Comparison of ENCODE assay signal across 21 cellular contexts in genomic region chr1:115077286-115077983, GRCh38. TPM values are rescaled to one million over a fixed set of nuclear protein-coding genes. Genes with fewer than 3 reads are reported as not detected.
A peak's percentile ranks its signal among the peaks of the same experiment; 100 is the strongest.
DNase-seq lines count a peak whose midpoint lies in the region; ATAC-seq, FAIRE-seq and TF ChIP-seq lines count a peak whose summit lies in the region.
"Had no signal": no experiment of that assay in that cellular context is flagged by ENCODE, and none has a peak within 500 bp of the region (broad histone marks: within the 10 kb centered on the region; RNA-seq: fewer than 3 reads in every experiment).

No MANE protein-coding gene starts in this region.

- FAIRE-seq in GM12892 (lab: Jason Lieb, UNC) (no peak), frontal cortex (lab: Jason Lieb, UNC) (no peak)
- FAIRE-seq: K562 had no signal

- TF ChIP-seq POLR2A in GM12892 (IDR thresholded peaks at IDR 0.05; ENCODE audit: low read depth, low read length): no peak

- H3K4me3 ChIP-seq in ascending aorta (no peak overlapping the region), stomach smooth muscle (ENCODE audit: low read length in 2 of 2) (no peak overlapping the region)
- H3K4me3 ChIP-seq: HAP-1, K562, Peyer's patch had no signal

- H3K4me1 ChIP-seq in ascending aorta: peaks cover 6 to 41% of the 10 kb centered on the region in 2 donors
- H3K4me1 ChIP-seq in stomach smooth muscle (ENCODE audit: control insufficient read depth, insufficient read depth, low read length): peaks cover 53% of the 10 kb centered on the region
- H3K4me1 ChIP-seq: BE2C, Caco-2, HAP-1 had no signal

- H3K27me3 ChIP-seq in ascending aorta: no peaks in the 10 kb centered on the region
- no peaks in the 10 kb centered on the region for H3K27me3 ChIP-seq in stomach smooth muscle (ENCODE audit: control insufficient read depth in 1 of 2, insufficient read depth in 2 of 2, low read length in 2 of 2)
- H3K27me3 ChIP-seq: BE2C, Peyer's patch had no signal

- TF ChIP-seq CTCF in ascending aorta (IDR thresholded peaks at IDR 0.05): no peak

- no peaks in the 10 kb centered on the region for H3K9me3 ChIP-seq in ascending aorta
- H3K9me3 ChIP-seq in stomach smooth muscle (ENCODE audit: control insufficient read depth in 2 of 2, low read length in 2 of 2): no peaks in the 10 kb centered on the region
- H3K9me3 ChIP-seq: BE2C, Caco-2, HAP-1, Peyer's patch had no signal

- peaks cover 0 to 7% of the 10 kb centered on the region in 2 donors for H3K36me3 ChIP-seq in ascending aorta
- peaks cover 3 to 6% of the 10 kb centered on the region in 2 donors for H3K36me3 ChIP-seq in stomach smooth muscle (ENCODE audit: control insufficient read depth in 2 of 2, insufficient read depth in 2 of 2, low read length in 2 of 2)
- H3K36me3 ChIP-seq: BE2C, HAP-1, Peyer's patch had no signal

- DNase-seq in DMS 273 (lab: John Stamatoyannopoulos, UW; ENCODE audit: unreplicated experiment) (peak; percentile 8), DMS 273 treated with DMSO at 0.1 percent for 48 hours (lab: John Stamatoyannopoulos, UW) (no peak), ascending aorta (ENCODE audit: low spot score in 2 of 2) (no peak), kidney glomerular epithelial cell (lab: John Stamatoyannopoulos, UW) (peak; percentile 86), GM12892 (ENCODE audit: insufficient read length) (no peak), frontal cortex (ENCODE audit: low spot score in 2 of 2) (no peak)
- DNase-seq: BE2C; Caco-2; CD4-positive, CD25-positive, alpha-beta regulatory T cell; DMS53; NCI-H1694 treated with DMSO at 0.1 percent for 48 hours; NCI-H510A; NCI-H748 treated with DMSO at 0.1 percent for 48 hours; NK-92 treated with Interleukin-12 subunit alpha and Interleukin-12 subunit beta, amount 100 ng/mL, for 24 hours; Peyer's patch; SHP77 had no signal

- intact Hi-C loops in ascending aorta (cut with DNase I): loop anchor here (10.0 kb wide), 1 partner anchor 1297 kb away; the partner anchor contains the start of gene ATP1A1

- no peak for ATAC-seq in GM21825 (IDR thresholded peaks at IDR 0.05; ENCODE audit: unreplicated experiment)
- ATAC-seq: K562 had no signal

- H3K9ac ChIP-seq in stomach smooth muscle (ENCODE audit: low read length in 2 of 2): no peak overlapping the region

- H3K27ac ChIP-seq in ascending aorta (peak overlapping the region; percentile 3 to 46), stomach smooth muscle (ENCODE audit: low read length) (peak overlapping the region; percentile 6)
- H3K27ac ChIP-seq: 22Rv1, Peyer's patch had no signal

RNA-seq across cellular contexts. Expression of gene TSPAN2, which starts 11.9 kb away (rescaled TPM):
- total RNA-seq in ascending aorta (10.9 TPM), frontal cortex (31.8 TPM)
- not detected for polyA plus RNA-seq in GM12892 (2012; ENCODE audit: missing spikeins)
- total RNA-seq: K562 had no signal
- polyA plus RNA-seq: K562 had no signal

RNA-seq across cellular contexts. Expression of gene TSHB, which starts 47.8 kb away (rescaled TPM):
- total RNA-seq in ascending aorta: not detected
- polyA plus RNA-seq in GM12892 (2012; ENCODE audit: missing spikeins): not detected
- not detected for total RNA-seq in frontal cortex
- total RNA-seq: Caco-2; CD4-positive, CD25-positive, alpha-beta regulatory T cell; K562; Peyer's patch had no signal
- polyA plus RNA-seq: CD4-positive, CD25-positive, alpha-beta regulatory T cell; K562 had no signal

Comparison
In these comparisons a context has a peak if more than half of its experiments do, and no peak if none do; other contexts are left out.
1. DNase-seq: peak in DMS 273 (single experiment) and kidney glomerular epithelial cell (single experiment); none in DMS 273 treated with DMSO at 0.1 percent for 48 hours (single experiment), ascending aorta (0 of 2), GM12892 (single experiment) and frontal cortex (0 of 2).